17 cellular contexts compared by ENCODE assay signal in the genomic region with DNA sequence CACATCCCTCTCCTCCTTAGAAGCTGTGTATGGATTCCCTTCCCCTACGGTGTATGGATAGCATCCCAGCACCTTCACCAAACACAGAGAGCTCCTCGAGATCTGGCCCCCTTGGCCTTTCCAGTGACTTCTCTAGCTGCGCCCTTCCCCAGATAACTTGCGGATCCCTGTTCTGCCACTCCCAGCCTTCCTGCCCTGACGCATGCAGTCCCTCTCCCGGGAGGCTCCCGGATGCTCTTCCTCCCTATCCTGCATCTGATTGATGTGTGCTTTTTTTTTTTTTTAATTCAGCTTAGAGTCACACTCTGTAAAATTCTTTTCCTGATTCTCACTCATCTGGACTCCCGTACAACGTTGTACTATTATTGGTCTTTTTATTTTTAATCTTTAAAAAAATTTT.
"Had no signal": no experiment of that assay in that cellular context is flagged by ENCODE, and none has a peak within 500 bp of the region (broad histone marks: within the 10 kb centered on the region; RNA-seq: fewer than 3 reads in every experiment).

No MANE protein-coding gene starts in this region.

- H3K36me3 ChIP-seq: heart left ventricle, prostate gland, tibial nerve had no signal

- DNase-seq: cerebellar nuclear complex; dermis blood vessel endothelial cell; endodermal cell; foreskin melanocyte; heart left ventricle; hippocampal formation; mammary epithelial cell; stimulated activated CD4-positive, alpha-beta T cell treated with anti-CD3 and anti-CD28 coated beads, Interleukin-2, amount 100 ng/mL, for 24 hours; stimulated activated CD4-positive, alpha-beta T cell treated with anti-CD3 and anti-CD28 coated beads, Interleukin-4, amount 100 ng/mL, for 4 hours; stimulated activated naive B cell treated with anti-CD40 and anti-IgM and Interleukin-4, amounts not matched to agents 10 μg/mL and 1 μg/mL and 100 μg/mL, for 72 hours; stimulated activated naive CD8-positive, alpha-beta T cell treated with anti-CD3 and anti-CD28 coated beads, Interleukin-15, amount 100 ng/mL, for 72 hours; testis had no signal

- H3K27me3 Mint-ChIP-seq: stimulated activated naive B cell treated with anti-CD40 and anti-IgM and Interleukin-4, amounts not matched to agents 10 μg/mL and 1 μg/mL and 100 μg/mL, for 72 hours; stimulated activated naive CD8-positive, alpha-beta T cell treated with anti-CD3 and anti-CD28 coated beads, Interleukin-15, amount 100 ng/mL, for 72 hours had no signal

- H3K79me2 ChIP-seq: parathyroid adenoma had no signal

- H3K27ac ChIP-seq: parathyroid adenoma, prostate gland, testis, tibial nerve had no signal

- H3K9me3 Mint-ChIP-seq: endodermal cell; natural killer cell treated with Interleukin-12 subunit alpha and Interleukin-12 subunit beta and Interleukin-15 and Interleukin-18, amount 100 ng/mL, for 72 hours; stimulated activated naive B cell treated with anti-CD40 and anti-IgM and Interleukin-4, amounts not matched to agents 10 μg/mL and 1 μg/mL and 100 μg/mL, for 72 hours had no signal

- H3K4me1 Mint-ChIP-seq: stimulated activated naive CD8-positive, alpha-beta T cell treated with anti-CD3 and anti-CD28 coated beads, Interleukin-15, amount 100 ng/mL, for 72 hours had no signal

- H3K36me3 Mint-ChIP-seq: natural killer cell treated with Interleukin-12 subunit alpha and Interleukin-12 subunit beta and Interleukin-15 and Interleukin-18, amount 100 ng/mL, for 72 hours had no signal

- H3K4me3 Mint-ChIP-seq: endodermal cell; natural killer cell treated with Interleukin-12 subunit alpha and Interleukin-12 subunit beta and Interleukin-15 and Interleukin-18, amount 100 ng/mL, for 72 hours; stimulated activated naive B cell treated with anti-CD40 and anti-IgM and Interleukin-4, amounts not matched to agents 10 μg/mL and 1 μg/mL and 100 μg/mL, for 72 hours; stimulated activated naive CD8-positive, alpha-beta T cell treated with anti-CD3 and anti-CD28 coated beads, Interleukin-15, amount 100 ng/mL, for 72 hours had no signal

- H2AFZ ChIP-seq: parathyroid adenoma had no signal

- H3K4me3 ChIP-seq: heart left ventricle, prostate gland, testis, tibial nerve had no signal

- H3K27ac Mint-ChIP-seq: endodermal cell; natural killer cell treated with Interleukin-12 subunit alpha and Interleukin-12 subunit beta and Interleukin-15 and Interleukin-18, amount 100 ng/mL, for 72 hours; stimulated activated naive B cell treated with anti-CD40 and anti-IgM and Interleukin-4, amounts not matched to agents 10 μg/mL and 1 μg/mL and 100 μg/mL, for 72 hours had no signal

- ATAC-seq: natural killer cell treated with Interleukin-12 subunit alpha and Interleukin-12 subunit beta and Interleukin-15 and Interleukin-18, amount 100 ng/mL, for 72 hours; sciatic nerve; stimulated activated naive B cell treated with anti-CD40 and anti-IgM and Interleukin-4, amounts not matched to agents 10 μg/mL and 1 μg/mL and 100 μg/mL, for 72 hours; stimulated activated naive CD8-positive, alpha-beta T cell treated with anti-CD3 and anti-CD28 coated beads, Interleukin-15, amount 100 ng/mL, for 72 hours had no signal

- H3K27me3 ChIP-seq: heart left ventricle, testis, tibial nerve had no signal

- H3K4me1 ChIP-seq: parathyroid adenoma, prostate gland, testis, tibial nerve had no signal
